Comparison of ENCODE assay signal across 9 cellular contexts in the genomic region with DNA sequence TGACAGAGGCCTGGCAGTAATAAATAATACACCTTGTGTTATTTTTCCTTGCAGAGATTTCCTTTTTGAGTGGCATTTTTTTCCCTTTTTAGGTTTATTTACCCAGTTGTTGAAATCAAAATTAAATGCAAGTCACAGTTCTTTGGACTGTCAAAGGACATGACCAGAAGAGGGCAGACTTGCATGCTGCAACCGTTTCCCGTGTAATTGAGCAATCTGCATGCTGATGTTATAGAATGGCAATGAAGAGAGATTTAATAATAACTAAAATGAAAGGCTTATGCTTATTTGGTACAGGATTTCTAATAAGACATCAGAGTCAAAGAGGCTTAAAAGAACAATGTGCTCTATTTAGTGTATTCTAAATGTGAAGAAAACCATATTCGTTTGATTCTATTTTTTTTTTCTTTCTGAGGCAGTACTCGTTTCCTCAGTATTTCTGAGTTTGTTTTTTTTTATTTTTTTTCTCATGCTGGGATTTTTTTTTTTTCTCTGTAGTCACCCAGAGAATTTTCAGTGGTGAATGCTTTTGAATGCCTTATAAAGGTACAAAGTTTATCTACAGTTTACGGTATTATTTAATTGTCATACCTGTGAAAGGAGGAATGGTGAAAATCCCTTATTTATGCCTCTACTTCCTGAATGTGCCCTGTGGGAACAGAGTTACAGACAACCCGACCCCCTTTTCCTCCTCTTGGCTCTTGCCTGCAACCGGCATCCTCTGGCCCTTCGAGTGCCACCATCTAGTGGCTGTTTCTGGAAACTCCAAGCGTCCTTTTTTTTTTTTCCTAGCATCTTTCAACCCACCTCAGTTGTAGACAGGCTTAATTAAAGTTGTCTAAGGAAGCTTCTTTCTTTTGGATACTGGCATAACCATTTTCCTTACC.
A peak's percentile ranks its signal among the peaks of the same experiment; 100 is the strongest.
DNase-seq lines count a peak whose midpoint lies in the region; ATAC-seq, FAIRE-seq and TF ChIP-seq lines count a peak whose summit lies in the region.
"Had no signal": no experiment of that assay in that cellular context is flagged by ENCODE, and none has a peak within 500 bp of the region (broad histone marks: within the 10 kb centered on the region; RNA-seq: fewer than 3 reads in every experiment).

No MANE protein-coding gene starts in this region.

- no peaks in the 10 kb centered on the region for H4K20me1 ChIP-seq in OCI-LY3 (ENCODE audit: insufficient read depth, low read length)

- intact Hi-C loops in colonic mucosa (cut with DNase I): loop anchor here (5.0 to 10.0 kb wide), 2 partner anchors 46 to 309 kb away; no protein-coding TSS in a partner anchor

- DNase-seq in DMS79 treated with DMSO at 0.1 percent for 48 hours (lab: John Stamatoyannopoulos, UW): peak; percentile 42
- DNase-seq in HTR-8/SVneo (ENCODE audit: insufficient read length, low spot score): peak; percentile 28
- peak; percentile 63 for DNase-seq in colonic mucosa
- DNase-seq in coronary artery (ENCODE audit: low spot score): no peak
- no peak for DNase-seq in KG1 (lab: John Stamatoyannopoulos, UW)

- peaks cover 10% of the 10 kb centered on the region; the same call in 1 of the 2 replicates for H3K27me3 ChIP-seq in OCI-LY3 (ENCODE audit: low read depth, low read length)
- H3K27me3 ChIP-seq in colonic mucosa: no peaks in the 10 kb centered on the region
- H3K27me3 ChIP-seq in liver (ENCODE audit: control insufficient read depth in 4 of 4, insufficient read depth in 4 of 4, low read length in 3 of 4): peaks cover 0 to 10% (median 0%) of the 10 kb centered on the region in 4 donors

- H3K79me2 ChIP-seq in OCI-LY3 (ENCODE audit: low read length): no peaks in the 10 kb centered on the region

- H3K4me2 ChIP-seq in OCI-LY3 (ENCODE audit: low read length): peak overlapping the region; percentile 57

- peak overlapping the region; percentile 48 for H2AFZ ChIP-seq in OCI-LY3 (ENCODE audit: low read depth, low read length)

- H3K4me1 ChIP-seq in OCI-LY3 (ENCODE audit: low read length): peaks cover 8% of the 10 kb centered on the region; the same call in 1 of the 2 replicates
- H3K4me1 ChIP-seq in colonic mucosa: no peaks in the 10 kb centered on the region
- H3K4me1 ChIP-seq in liver (ENCODE audit: control insufficient read depth in 4 of 4, insufficient read depth in 4 of 4, low read length in 3 of 4): peaks cover 0 to 3% (median 0%) of the 10 kb centered on the region in 4 donors

- no peak for FAIRE-seq in HTR-8/SVneo (lab: Jason Lieb, UNC)

- peak; percentile 52 for ATAC-seq in GM19455 (IDR thresholded peaks at IDR 0.05; ENCODE audit: unreplicated experiment)
- ATAC-seq: activated naive CD4-positive, alpha-beta T cell treated with anti-CD3 and anti-CD28 coated beads, Interleukin-2, amount 50 U/mL, for 72 hours had no signal

- 3% methylated on average over 9 of the region's 9 CpGs for WGBS in liver

- no peaks in the 10 kb centered on the region for H3K36me3 ChIP-seq in OCI-LY3 (replicated peaks; ENCODE audit: low read depth, low read length)
- no peaks in the 10 kb centered on the region for H3K36me3 ChIP-seq in colonic mucosa
- no peaks in the 10 kb centered on the region for H3K36me3 ChIP-seq in liver (ENCODE audit: control insufficient read depth in 4 of 4, insufficient read depth in 3 of 4, low read depth in 1 of 4, low read length in 3 of 4)

- TF ChIP-seq CTCF in OCI-LY3 (IDR thresholded peaks at IDR 0.05; ENCODE audit: low read depth, low read length) (peak; percentile 78), colonic mucosa (IDR thresholded peaks at IDR 0.05) (peak; percentile 59), liver (IDR thresholded peaks at IDR 0.05; ENCODE audit: low read depth, low read length, missing input control) (peak; percentile 61), coronary artery (IDR thresholded peaks at IDR 0.05) (no peak)

- H3K27ac ChIP-seq in OCI-LY3 (ENCODE audit: low read length) (no peak overlapping the region), colonic mucosa (no peak overlapping the region), liver (ENCODE audit: low read depth in 1 of 2, low read length in 2 of 2) (no peak overlapping the region), coronary artery (no peak overlapping the region)

- peak; percentile 77 to 79 for TF ChIP-seq RAD21 in liver (IDR thresholded peaks at IDR 0.05)

- H3K4me3 ChIP-seq in OCI-LY3 (ENCODE audit: low read length) (peak overlapping the region; percentile 48), colonic mucosa (no peak overlapping the region), liver (ENCODE audit: low read depth in 1 of 3, low read length in 3 of 3) (no peak overlapping the region), coronary artery (no peak overlapping the region)

- H3K9me3 ChIP-seq in OCI-LY3 (ENCODE audit: insufficient read depth, low read length): no peaks in the 10 kb centered on the region
- no peaks in the 10 kb centered on the region for H3K9me3 ChIP-seq in colonic mucosa
- no peaks in the 10 kb centered on the region for H3K9me3 ChIP-seq in liver (ENCODE audit: control insufficient read depth in 4 of 4, low read length in 3 of 4)

- H3K9ac ChIP-seq in OCI-LY3 (ENCODE audit: low read length) (peak overlapping the region; percentile 7; the same call in 1 of the 2 replicates), colonic mucosa (ENCODE audit: low read depth in 2 of 2, low read length in 2 of 2) (no peak overlapping the region), liver (ENCODE audit: low read depth in 1 of 2, low read length in 2 of 2) (no peak overlapping the region)

TF ChIP-seq in liver, 16 proteins besides CTCF, POLR2A, EP300 and RAD21:
- TF ChIP-seq, protein P1, sequence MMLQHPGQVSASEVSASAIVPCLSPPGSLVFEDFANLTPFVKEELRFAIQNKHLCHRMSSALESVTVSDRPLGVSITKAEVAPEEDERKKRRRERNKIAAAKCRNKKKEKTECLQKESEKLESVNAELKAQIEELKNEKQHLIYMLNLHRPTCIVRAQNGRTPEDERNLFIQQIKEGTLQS (IDR thresholded peaks at IDR 0.05): peak; percentile 8
- peak; percentile 33 to 53 for TF ChIP-seq HNF4A (conservative IDR thresholded peaks at IDR 0.05)
- TF ChIP-seq NR2F2 (IDR thresholded peaks at IDR 0.05): no peak
- TF ChIP-seq FOXA2 (IDR thresholded peaks at IDR 0.05): no peak
- peak in 1 of 2 donors; percentile 10 for TF ChIP-seq RXRA (IDR thresholded peaks at IDR 0.05)
- TF ChIP-seq YY1 (IDR thresholded peaks at IDR 0.05): no peak
- TF ChIP-seq, protein P2, sequence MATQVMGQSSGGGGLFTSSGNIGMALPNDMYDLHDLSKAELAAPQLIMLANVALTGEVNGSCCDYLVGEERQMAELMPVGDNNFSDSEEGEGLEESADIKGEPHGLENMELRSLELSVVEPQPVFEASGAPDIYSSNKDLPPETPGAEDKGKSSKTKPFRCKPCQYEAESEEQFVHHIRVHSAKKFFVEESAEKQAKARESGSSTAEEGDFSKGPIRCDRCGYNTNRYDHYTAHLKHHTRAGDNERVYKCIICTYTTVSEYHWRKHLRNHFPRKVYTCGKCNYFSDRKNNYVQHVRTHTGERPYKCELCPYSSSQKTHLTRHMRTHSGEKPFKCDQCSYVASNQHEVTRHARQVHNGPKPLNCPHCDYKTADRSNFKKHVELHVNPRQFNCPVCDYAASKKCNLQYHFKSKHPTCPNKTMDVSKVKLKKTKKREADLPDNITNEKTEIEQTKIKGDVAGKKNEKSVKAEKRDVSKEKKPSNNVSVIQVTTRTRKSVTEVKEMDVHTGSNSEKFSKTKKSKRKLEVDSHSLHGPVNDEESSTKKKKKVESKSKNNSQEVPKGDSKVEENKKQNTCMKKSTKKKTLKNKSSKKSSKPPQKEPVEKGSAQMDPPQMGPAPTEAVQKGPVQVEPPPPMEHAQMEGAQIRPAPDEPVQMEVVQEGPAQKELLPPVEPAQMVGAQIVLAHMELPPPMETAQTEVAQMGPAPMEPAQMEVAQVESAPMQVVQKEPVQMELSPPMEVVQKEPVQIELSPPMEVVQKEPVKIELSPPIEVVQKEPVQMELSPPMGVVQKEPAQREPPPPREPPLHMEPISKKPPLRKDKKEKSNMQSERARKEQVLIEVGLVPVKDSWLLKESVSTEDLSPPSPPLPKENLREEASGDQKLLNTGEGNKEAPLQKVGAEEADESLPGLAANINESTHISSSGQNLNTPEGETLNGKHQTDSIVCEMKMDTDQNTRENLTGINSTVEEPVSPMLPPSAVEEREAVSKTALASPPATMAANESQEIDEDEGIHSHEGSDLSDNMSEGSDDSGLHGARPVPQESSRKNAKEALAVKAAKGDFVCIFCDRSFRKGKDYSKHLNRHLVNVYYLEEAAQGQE (IDR thresholded peaks at IDR 0.05): no peak
- no peak for TF ChIP-seq EGR1 (IDR thresholded peaks at IDR 0.05; ENCODE audit: low read depth in 2 of 2)
- TF ChIP-seq HNF4G (IDR thresholded peaks at IDR 0.05): no peak

Comparison
In these comparisons a context has a peak if more than half of its experiments do, and no peak if none do; other contexts are left out.
1. DNase-seq: peak in DMS79 treated with DMSO at 0.1 percent for 48 hours (single experiment), HTR-8/SVneo (single experiment) and colonic mucosa (single experiment); none in coronary artery (single experiment) and KG1 (single experiment).